In genomic region chr14:77376771-77377501, GRCh38 we compare ENCODE assay signal across 1 cellular context.
TF ChIP-seq lines count a peak whose summit lies in the region.

Gene SAMD15 (plus strand): TSS chr14:77377379. CDS start chr14:77377419, 40 bp downstream.
A gene with protein sequence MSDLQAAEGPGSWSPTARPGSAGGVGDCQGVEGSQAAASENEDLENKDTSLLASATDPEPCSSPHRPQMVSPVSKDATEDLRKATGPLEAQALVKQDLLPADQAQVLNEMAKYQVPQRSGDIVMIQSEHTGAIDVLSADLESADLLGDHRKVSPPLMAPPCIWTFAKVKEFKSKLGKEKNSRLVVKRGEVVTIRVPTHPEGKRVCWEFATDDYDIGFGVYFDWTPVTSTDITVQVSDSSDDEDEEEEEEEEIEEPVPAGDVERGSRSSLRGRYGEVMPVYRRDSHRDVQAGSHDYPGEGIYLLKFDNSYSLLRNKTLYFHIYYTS (minus strand): TSS chr14:77377094. CDS start chr14:77377053, 41 bp downstream.

TF ChIP-seq in GM12878, 131 proteins besides CTCF, POLR2A, EP300 and RAD21 (continued from another document):
- TF ChIP-seq NKRF (conservative IDR thresholded peaks at IDR 0.05): peak; percentile 98
- no peak for TF ChIP-seq CREB1 (IDR thresholded peaks at IDR 0.05; ENCODE audit: low read depth)
- TF ChIP-seq PML (IDR thresholded peaks at IDR 0.05; ENCODE audit: low read length): no peak
- no peak for TF ChIP-seq JUNB (IDR thresholded peaks at IDR 0.05)
- TF ChIP-seq, protein P1, sequence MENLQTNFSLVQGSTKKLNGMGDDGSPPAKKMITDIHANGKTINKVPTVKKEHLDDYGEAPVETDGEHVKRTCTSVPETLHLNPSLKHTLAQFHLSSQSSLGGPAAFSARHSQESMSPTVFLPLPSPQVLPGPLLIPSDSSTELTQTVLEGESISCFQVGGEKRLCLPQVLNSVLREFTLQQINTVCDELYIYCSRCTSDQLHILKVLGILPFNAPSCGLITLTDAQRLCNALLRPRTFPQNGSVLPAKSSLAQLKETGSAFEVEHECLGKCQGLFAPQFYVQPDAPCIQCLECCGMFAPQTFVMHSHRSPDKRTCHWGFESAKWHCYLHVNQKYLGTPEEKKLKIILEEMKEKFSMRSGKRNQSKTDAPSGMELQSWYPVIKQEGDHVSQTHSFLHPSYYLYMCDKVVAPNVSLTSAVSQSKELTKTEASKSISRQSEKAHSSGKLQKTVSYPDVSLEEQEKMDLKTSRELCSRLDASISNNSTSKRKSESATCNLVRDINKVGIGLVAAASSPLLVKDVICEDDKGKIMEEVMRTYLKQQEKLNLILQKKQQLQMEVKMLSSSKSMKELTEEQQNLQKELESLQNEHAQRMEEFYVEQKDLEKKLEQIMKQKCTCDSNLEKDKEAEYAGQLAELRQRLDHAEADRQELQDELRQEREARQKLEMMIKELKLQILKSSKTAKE (IDR thresholded peaks at IDR 0.05; ENCODE audit: low read depth, poor library complexity, severe bottlenecking): no peak
- no peak for TF ChIP-seq RFX5 (IDR thresholded peaks at IDR 0.05; ENCODE audit: low read depth, low read length)
- TF ChIP-seq BRCA1 (IDR thresholded peaks at IDR 0.05; ENCODE audit: low read depth, low read length): no peak
- TF ChIP-seq FOXM1 (IDR thresholded peaks at IDR 0.05; ENCODE audit: low read depth, low read length): no peak
- TF ChIP-seq YY1 (IDR thresholded peaks at IDR 0.05; ENCODE audit: low read depth, low read length): peak; percentile 93
- no peak for TF ChIP-seq EED (IDR thresholded peaks at IDR 0.05; ENCODE audit: low read depth)
- TF ChIP-seq LARP7 (IDR thresholded peaks at IDR 0.05): peak; percentile 93
- TF ChIP-seq CEBPB (IDR thresholded peaks at IDR 0.05; ENCODE audit: borderline replicate concordance in 1 of 2, low read depth in 2 of 2, low read length in 2 of 2): no peak
- no peak for TF ChIP-seq IRF4 (IDR thresholded peaks at IDR 0.05; ENCODE audit: low read depth, low read length)
- no peak for TF ChIP-seq NRF1 (conservative IDR thresholded peaks at IDR 0.05; ENCODE audit: low read depth, low read length)
- peak; percentile 44 for TF ChIP-seq HDAC6 (IDR thresholded peaks at IDR 0.05; ENCODE audit: unreplicated experiment)
- TF ChIP-seq RELB (IDR thresholded peaks at IDR 0.05; ENCODE audit: low read depth): 0 out of 2 replicates have a peak, but pooled peaks have one; percentile 22
